Comparison of ENCODE assay signal across 30 cellular contexts in the genomic region with DNA sequence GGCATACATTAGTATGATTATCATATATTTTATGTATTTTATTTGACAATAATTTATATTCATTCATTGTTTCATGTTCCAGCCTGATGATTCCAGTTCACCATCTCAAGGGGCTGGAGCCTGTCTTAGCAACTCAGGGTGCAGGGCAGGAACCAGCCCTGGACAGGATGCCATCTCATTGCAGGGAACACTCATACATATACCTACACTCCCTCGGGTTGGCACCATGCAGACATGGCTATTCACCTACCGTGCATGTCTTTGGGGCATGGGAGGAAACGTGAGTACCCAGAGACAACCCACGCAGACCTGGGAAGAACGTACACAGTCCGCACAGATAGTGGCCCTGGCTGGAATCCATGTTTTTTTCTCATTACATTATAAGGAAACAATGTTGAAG.
"Had no signal": no experiment of that assay in that cellular context is flagged by ENCODE, and none has a peak within 500 bp of the region (broad histone marks: within the 10 kb centered on the region; RNA-seq: fewer than 3 reads in every experiment).

No MANE protein-coding gene starts in this region.

- H3K9me3 ChIP-seq: adrenal gland, ascending aorta, breast epithelium, colonic mucosa had no signal

- DNase-seq: activated CD4-positive, alpha-beta T cell treated with anti-CD3 and anti-CD28 coated beads for 36 hours; activated CD4-positive, alpha-beta T cell treated with anti-CD3 and anti-CD28 coated beads, Interleukin-2, amount 10 ng/mL, durations not matched to agents 24 days and 14 days; activated CD4-positive, alpha-beta T cell treated with anti-CD3 and anti-CD28 coated beads, Interleukin-2, amount 50 U/mL, for 4 hours; activated CD4-positive, CD25-positive, alpha-beta regulatory T cell; activated CD4-positive, CD25-positive, alpha-beta regulatory T cell treated with anti-CD3 and anti-CD28 coated beads, Interleukin-2, amount 50 U/mL, for 72 hours; activated CD8-positive, alpha-beta memory T cell treated with anti-CD3 and anti-CD28 coated beads, Interleukin-2, amount 10 ng/mL, durations not matched to agents 7 days and 5 days; activated CD8-positive, alpha-beta memory T cell treated with anti-CD3 and anti-CD28 coated beads, Interleukin-2, amount 50 U/mL, for 4 hours; activated CD8-positive, alpha-beta T cell treated with anti-CD3 and anti-CD28 coated beads for 36 hours; activated effector memory CD4-positive, alpha-beta T cell treated with anti-CD3 and anti-CD28 coated beads, Interleukin-2, amount 50 U/mL, for 16 hours; activated naive CD4-positive, alpha-beta T cell treated with anti-CD3 and anti-CD28 coated beads for 36 hours; activated naive CD8-positive, alpha-beta T cell treated with anti-CD3 and anti-CD28 coated beads for 36 hours; activated naive CD8-positive, alpha-beta T cell treated with anti-CD3 and anti-CD28 coated beads, Interleukin-2, amount 50 U/mL, for 24 hours; activated T-cell treated with anti-CD3 and anti-CD28 coated beads, Interleukin-2, amount 50 U/mL, for 1 hour; activated T-cell treated with anti-CD3 and anti-CD28 coated beads, Interleukin-2, amount 50 U/mL, for 48 hours; adrenal gland; central memory CD4-positive, alpha-beta T cell; cerebellar nuclear complex; colonic mucosa; effector CD8-positive, alpha-beta T cell; foreskin fibroblast; T-helper 1 cell; T-helper 2 cell had no signal

- H3K27ac Mint-ChIP-seq: activated CD4-positive, alpha-beta T cell treated with anti-CD3 and anti-CD28 coated beads for 36 hours; activated CD4-positive, alpha-beta T cell treated with anti-CD3 and anti-CD28 coated beads, Interleukin-2, amount 10 ng/mL, durations not matched to agents 24 days and 14 days; activated CD8-positive, alpha-beta memory T cell treated with anti-CD3 and anti-CD28 coated beads, Interleukin-2, amount 10 ng/mL, durations not matched to agents 7 days and 5 days; activated CD8-positive, alpha-beta T cell treated with anti-CD3 and anti-CD28 coated beads for 36 hours; activated naive CD4-positive, alpha-beta T cell treated with anti-CD3 and anti-CD28 coated beads for 36 hours; activated naive CD4-positive, alpha-beta T cell treated with anti-CD3 and anti-CD28 coated beads, Interleukin-2, amount 50 U/mL, for 24 hours; activated naive CD8-positive, alpha-beta T cell treated with anti-CD3 and anti-CD28 coated beads for 36 hours; activated naive CD8-positive, alpha-beta T cell treated with anti-CD3 and anti-CD28 coated beads, Interleukin-2, amount 50 U/mL, for 24 hours; activated T-helper 1 cell treated with anti-CD3 and anti-CD28 coated beads, Interleukin-12 subunit alpha, Interleukin-12 subunit beta, Interleukin-2, Interleukin-4 antibody, amounts not matched to agents 30 ng/mL and 10 ng/mL and 1 ng/mL, durations not matched to agents 14 hours and 24 hours and 36 hours; activated T-helper 2 cell treated with anti-CD3 and anti-CD28 coated beads, Interferon-gamma antibody, Interleukin-2, Interleukin-4, amounts not matched to agents 10 μg/mL and 5 μg/mL and 100 μg/mL, durations not matched to agents 14 hours and 24 hours and 36 hours; brain had no signal

- H3K4me3 Mint-ChIP-seq: activated CD4-positive, alpha-beta T cell treated with anti-CD3 and anti-CD28 coated beads for 36 hours; activated CD4-positive, alpha-beta T cell treated with anti-CD3 and anti-CD28 coated beads, Interleukin-2, amount 10 ng/mL, durations not matched to agents 24 days and 14 days; activated CD8-positive, alpha-beta memory T cell treated with anti-CD3 and anti-CD28 coated beads, Interleukin-2, amount 10 ng/mL, durations not matched to agents 7 days and 5 days; activated CD8-positive, alpha-beta T cell treated with anti-CD3 and anti-CD28 coated beads for 36 hours; activated naive CD4-positive, alpha-beta T cell treated with anti-CD3 and anti-CD28 coated beads for 36 hours; activated naive CD4-positive, alpha-beta T cell treated with anti-CD3 and anti-CD28 coated beads, Interleukin-2, amount 50 U/mL, for 24 hours; activated naive CD8-positive, alpha-beta T cell treated with anti-CD3 and anti-CD28 coated beads for 36 hours; activated naive CD8-positive, alpha-beta T cell treated with anti-CD3 and anti-CD28 coated beads, Interleukin-2, amount 50 U/mL, for 24 hours; activated T-helper 1 cell treated with anti-CD3 and anti-CD28 coated beads, Interleukin-12 subunit alpha, Interleukin-12 subunit beta, Interleukin-2, Interleukin-4 antibody, amounts not matched to agents 30 ng/mL and 10 ng/mL and 1 ng/mL, durations not matched to agents 14 hours and 24 hours and 36 hours had no signal

- H3K4me3 ChIP-seq: adrenal gland, ascending aorta, breast epithelium, cardiac muscle cell, colonic mucosa had no signal

- H3K27ac ChIP-seq: adrenal gland, ascending aorta, breast epithelium, cardiac muscle cell, colonic mucosa had no signal

- H3K36me3 ChIP-seq: adrenal gland, ascending aorta, breast epithelium, cardiac muscle cell, colonic mucosa had no signal

- H3K9me3 Mint-ChIP-seq: activated CD8-positive, alpha-beta T cell treated with anti-CD3 and anti-CD28 coated beads for 36 hours; activated naive CD4-positive, alpha-beta T cell treated with anti-CD3 and anti-CD28 coated beads for 36 hours; activated naive CD4-positive, alpha-beta T cell treated with anti-CD3 and anti-CD28 coated beads, Interleukin-2, amount 50 U/mL, for 24 hours; activated naive CD8-positive, alpha-beta T cell treated with anti-CD3 and anti-CD28 coated beads for 36 hours; activated naive CD8-positive, alpha-beta T cell treated with anti-CD3 and anti-CD28 coated beads, Interleukin-2, amount 50 U/mL, for 24 hours; activated T-helper 2 cell treated with anti-CD3 and anti-CD28 coated beads, Interferon-gamma antibody, Interleukin-2, Interleukin-4, amounts not matched to agents 10 μg/mL and 5 μg/mL and 100 μg/mL, durations not matched to agents 14 hours and 24 hours and 36 hours; brain had no signal

- ATAC-seq: activated CD4-positive, alpha-beta T cell treated with anti-CD3 and anti-CD28 coated beads for 36 hours; activated CD8-positive, alpha-beta memory T cell treated with anti-CD3 and anti-CD28 coated beads, Interleukin-2, amount 10 ng/mL, durations not matched to agents 7 days and 5 days; activated CD8-positive, alpha-beta T cell treated with anti-CD3 and anti-CD28 coated beads for 36 hours; activated naive CD8-positive, alpha-beta T cell treated with anti-CD3 and anti-CD28 coated beads, Interleukin-2, amount 50 U/mL, for 24 hours; esophagus mucosa had no signal

- H3K36me3 Mint-ChIP-seq: activated naive CD8-positive, alpha-beta T cell treated with anti-CD3 and anti-CD28 coated beads for 36 hours; brain had no signal
